ENCODE assay signal across 10 cellular contexts in genomic region chr7:12434012-12434642, GRCh38. TPM values are rescaled to one million over a fixed set of nuclear protein-coding genes. Genes with fewer than 3 reads are reported as not detected.
DNase-seq lines count a peak whose midpoint lies in the region; ATAC-seq and TF ChIP-seq lines count a peak whose summit lies in the region.
"Had no signal": no experiment of that assay in that cellular context is flagged by ENCODE, and none has a peak within 500 bp of the region (broad histone marks: within the 10 kb centered on the region; RNA-seq: fewer than 3 reads in every experiment).

No MANE protein-coding gene starts in this region.

- H3K27me3 ChIP-seq in Karpas-422 (ENCODE audit: low read length) (no peaks in the 10 kb centered on the region), dorsolateral prefrontal cortex (peaks cover 0 to 5% (median 0%) of the 10 kb centered on the region in 45 donors)

- DNase-seq in natural killer cell (no peak), Karpas-422 (peak; percentile 44), dorsolateral prefrontal cortex (no peak), NCI-H1930 (lab: John Stamatoyannopoulos, UW) (no peak), ecto neural progenitor cell (ENCODE audit: low spot score) (no peak)
- DNase-seq in natural killer cell treated with Interleukin-12 subunit alpha and Interleukin-12 subunit beta and Interleukin-15 and Interleukin-18, amount 100 ng/mL, for 72 hours (ENCODE audit: low spot score), result no peak
- DNase-seq in naive thymus-derived CD8-positive, alpha-beta T cell, result no peak
- DNase-seq: right cardiac atrium, substantia nigra had no signal

- no peak overlapping the region for H3K4me2 ChIP-seq in Karpas-422 (ENCODE audit: low read depth, low read length, poor library complexity, severe bottlenecking)

- H3K4me1 Mint-ChIP-seq in natural killer cell, result no peaks in the 10 kb centered on the region
- H3K4me1 Mint-ChIP-seq in natural killer cell treated with Interleukin-12 subunit alpha and Interleukin-12 subunit beta and Interleukin-15 and Interleukin-18, amount 100 ng/mL, for 72 hours (ENCODE audit: low read depth in 2 of 2), result no peaks in the 10 kb centered on the region
- H3K4me1 Mint-ChIP-seq in naive thymus-derived CD8-positive, alpha-beta T cell, result no peaks in the 10 kb centered on the region

- no peaks in the 10 kb centered on the region for H3K9me2 ChIP-seq in Karpas-422 (replicated peaks; ENCODE audit: insufficient read depth, low read length)

- H4K20me1 ChIP-seq in Karpas-422 (ENCODE audit: insufficient read depth, low read depth, low read length), result no peaks in the 10 kb centered on the region

- peaks cover 4% of the 10 kb centered on the region; the same call in 1 of the 2 replicates for H3K4me1 ChIP-seq in Karpas-422 (ENCODE audit: low read length)

- H3K4me3 ChIP-seq in Karpas-422 (ENCODE audit: low read length), result no peak overlapping the region
- H3K4me3 ChIP-seq in dorsolateral prefrontal cortex, result no peak overlapping the region

- peaks cover 0 to 3% of the 10 kb centered on the region in 2 donors for H3K27me3 Mint-ChIP-seq in natural killer cell (ENCODE audit: low read depth in 2 of 2)
- H3K27me3 Mint-ChIP-seq in natural killer cell treated with Interleukin-12 subunit alpha and Interleukin-12 subunit beta and Interleukin-15 and Interleukin-18, amount 100 ng/mL, for 72 hours, result no peaks in the 10 kb centered on the region
- peaks cover 6 to 37% (median 11%) of the 10 kb centered on the region in 5 donors for H3K27me3 Mint-ChIP-seq in naive thymus-derived CD8-positive, alpha-beta T cell

- no peak overlapping the region for H3K9ac ChIP-seq in Karpas-422 (ENCODE audit: low read length)

- H3K79me2 ChIP-seq in Karpas-422 (ENCODE audit: low read length), result no peaks in the 10 kb centered on the region

- no peaks in the 10 kb centered on the region for H3K36me3 Mint-ChIP-seq in natural killer cell
- H3K36me3 Mint-ChIP-seq in natural killer cell treated with Interleukin-12 subunit alpha and Interleukin-12 subunit beta and Interleukin-15 and Interleukin-18, amount 100 ng/mL, for 72 hours, result no peaks in the 10 kb centered on the region
- H3K36me3 Mint-ChIP-seq in naive thymus-derived CD8-positive, alpha-beta T cell, result no peaks in the 10 kb centered on the region

- H2AFZ ChIP-seq in Karpas-422 (ENCODE audit: low read length), result no peak overlapping the region

- no peaks in the 10 kb centered on the region for H3K36me3 ChIP-seq in Karpas-422 (ENCODE audit: insufficient read depth, low read length)

- ATAC-seq in natural killer cell, result no peak
- ATAC-seq in natural killer cell treated with Interleukin-12 subunit alpha and Interleukin-12 subunit beta and Interleukin-15 and Interleukin-18, amount 100 ng/mL, for 72 hours, result no peak
- ATAC-seq in naive thymus-derived CD8-positive, alpha-beta T cell, result no peak
- ATAC-seq in HG02588 (IDR thresholded peaks at IDR 0.05; ENCODE audit: unreplicated experiment), result no peak
- ATAC-seq: right cardiac atrium had no signal

- H3K27ac ChIP-seq in Karpas-422 (ENCODE audit: low read length) (no peak overlapping the region), dorsolateral prefrontal cortex (no peak overlapping the region)

- no peaks in the 10 kb centered on the region for H3K9me3 ChIP-seq in Karpas-422 (ENCODE audit: low read length)

- no peak overlapping the region for H3K4me3 Mint-ChIP-seq in natural killer cell
- H3K4me3 Mint-ChIP-seq in natural killer cell treated with Interleukin-12 subunit alpha and Interleukin-12 subunit beta and Interleukin-15 and Interleukin-18, amount 100 ng/mL, for 72 hours, result no peak overlapping the region
- no peak overlapping the region for H3K4me3 Mint-ChIP-seq in naive thymus-derived CD8-positive, alpha-beta T cell

- POLR2A ChIA-PET in naive thymus-derived CD8-positive, alpha-beta T cell (lab: Charles Lee), result no interaction called here

- TF ChIP-seq CTCF in natural killer cell (IDR thresholded peaks at IDR 0.05) (peak; percentile 19), dorsolateral prefrontal cortex (IDR thresholded peaks at IDR 0.05 in 54 of 56, conservative IDR thresholded peaks at IDR 0.05 in 2 of 56; ENCODE audit: low read depth in 1 of 56, partially characterized antibody in 56 of 56) (peak in 48 of 56 donors; percentile 18 to 56 (median 38))

- peaks cover 0 to 4% of the 10 kb centered on the region in 2 donors for H3K9me3 Mint-ChIP-seq in natural killer cell
- peaks cover 7% of the 10 kb centered on the region for H3K9me3 Mint-ChIP-seq in natural killer cell treated with Interleukin-12 subunit alpha and Interleukin-12 subunit beta and Interleukin-15 and Interleukin-18, amount 100 ng/mL, for 72 hours
- peaks cover 0 to 3% (median 0%) of the 10 kb centered on the region in 9 donors for H3K9me3 Mint-ChIP-seq in naive thymus-derived CD8-positive, alpha-beta T cell

- intact Hi-C loops in natural killer cell (cut with micrococcal nuclease) (no loop called here), dorsolateral prefrontal cortex (cut with DNase I) (no loop called here)

- H3K27ac Mint-ChIP-seq in natural killer cell, result no peak overlapping the region
- H3K27ac Mint-ChIP-seq in natural killer cell treated with Interleukin-12 subunit alpha and Interleukin-12 subunit beta and Interleukin-15 and Interleukin-18, amount 100 ng/mL, for 72 hours, result no peak overlapping the region
- H3K27ac Mint-ChIP-seq in naive thymus-derived CD8-positive, alpha-beta T cell, result no peak overlapping the region

RNA-seq across cellular contexts. Expression of gene VWDE, which starts 30.5 kb away (rescaled TPM):
- total RNA-seq in natural killer cell (under 1 TPM in 1 of 3 donors, not detected in 2; 0.09 TPM), dorsolateral prefrontal cortex (1 to 10 TPM in 115 of 120 experiments, under 1 TPM in 5; 0.31 to 6.3 (median 2.7) TPM)
- total RNA-seq in natural killer cell treated with Interleukin-12 subunit alpha and Interleukin-12 subunit beta and Interleukin-15 and Interleukin-18, amount 100 ng/mL, for 72 hours, result under 1 TPM in 1 of 2 donors, not detected in 1; 0.31 TPM
- total RNA-seq in Karpas-422 (2014; rRNA removed; shearing (Covaris generic); ENCODE audit: low replicate concordance), result not detected in 2 replicates
- total RNA-seq in naive thymus-derived CD8-positive, alpha-beta T cell, result 1 to 10 TPM; 3.5 to 4.0 TPM
- 1 to 10 TPM in 1 of 3 donors, not detected in 2; 1.0 TPM for polyA plus RNA-seq in naive thymus-derived CD8-positive, alpha-beta T cell
